Comparison of ENCODE assay signal across 36 cellular contexts in the genomic region with DNA sequence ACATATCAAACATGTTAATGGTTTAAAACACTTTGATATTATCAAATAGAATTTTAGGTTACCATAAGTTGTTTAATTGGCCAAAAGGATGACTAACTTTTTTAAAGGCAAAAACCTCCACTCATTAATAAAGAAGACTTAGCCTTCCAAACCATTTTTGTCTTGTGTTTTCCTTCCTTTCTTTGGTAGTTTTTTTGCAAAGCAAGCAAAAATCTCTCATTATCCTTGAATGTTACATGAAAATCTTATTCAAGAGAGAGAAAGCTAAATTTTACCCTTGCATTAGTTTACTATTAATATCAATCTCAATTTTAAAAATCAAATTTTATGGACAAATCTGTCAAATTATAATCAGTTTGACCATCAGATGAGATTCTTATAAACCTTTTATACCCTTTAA.
"Had no signal": no experiment of that assay in that cellular context is flagged by ENCODE, and none has a peak within 500 bp of the region (broad histone marks: within the 10 kb centered on the region; RNA-seq: fewer than 3 reads in every experiment).

No MANE protein-coding gene starts in this region.

- DNase-seq: Karpas-422, Kasumi-1, MG63, MM.1S, MV-4-11, NCI-H1048, NCI-H1092, NCI-H1092 treated with DMSO at 0.1 percent for 48 hours, NCI-H1105, NCI-H1105 treated with DMSO at 0.1 percent for 48 hours, NCI-H1417, NCI-H1417 treated with DMSO at 0.1 percent for 48 hours, NCI-H1436, NCI-H1436 treated with DMSO at 0.1 percent for 48 hours, NCI-H146, NCI-H1694, NCI-H1694 treated with DMSO at 0.1 percent for 48 hours, NCI-H187, NCI-H187 treated with DMSO at 0.1 percent for 48 hours, NCI-H1930, NCI-H2029, NCI-H2029 treated with DMSO at 0.1 percent for 48 hours, NCI-H2081, NCI-H2081 treated with DMSO at 0.1 percent for 48 hours, NCI-H2107, NCI-H2171, NCI-H2171 treated with DMSO at 0.1 percent for 48 hours, NCI-H2227 treated with DMSO at 0.1 percent for 48 hours, NCI-H226, NCI-H345, NCI-H446, NCI-H446 treated with DMSO at 0.1 percent for 48 hours, NCI-H510A, NCI-H510A treated with DMSO at 0.1 percent for 48 hours, NCI-H524, NCI-H524 treated with DMSO at 0.1 percent for 48 hours had no signal

- H3K4me3 ChIP-seq: MG63 had no signal

- H3K9me3 ChIP-seq: MG63 had no signal

- H3K27me3 ChIP-seq: MG63 had no signal

- H3K36me3 ChIP-seq: MG63 had no signal
